Comparison of ENCODE assay signal across 9 cellular contexts in the genomic region with DNA sequence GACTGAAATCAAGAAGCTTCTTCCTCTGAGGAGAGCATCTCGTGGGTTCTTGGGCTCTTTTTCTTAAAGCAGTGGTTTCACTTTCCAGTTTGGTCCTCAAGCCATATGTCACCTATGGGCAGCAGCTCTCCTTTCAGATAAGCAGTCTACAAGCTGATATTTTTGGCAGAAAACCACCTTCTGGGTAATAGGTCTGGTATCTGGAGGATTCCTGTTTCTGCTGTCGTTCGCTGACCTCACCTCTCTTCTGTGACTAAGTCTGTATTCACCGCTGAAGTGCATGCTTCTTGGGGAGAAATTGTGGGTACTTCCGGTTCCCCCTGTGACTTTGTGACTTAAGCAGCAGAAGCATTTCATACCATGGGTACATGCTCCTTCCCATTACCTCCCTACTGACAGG.
DNase-seq lines count a peak whose midpoint lies in the region; ATAC-seq, FAIRE-seq and TF ChIP-seq lines count a peak whose summit lies in the region.
"Had no signal": no experiment of that assay in that cellular context is flagged by ENCODE, and none has a peak within 500 bp of the region (broad histone marks: within the 10 kb centered on the region; RNA-seq: fewer than 3 reads in every experiment).

No MANE protein-coding gene starts in this region.

- H3K27ac Mint-ChIP-seq in CD4-positive, alpha-beta memory T cell, result no peak overlapping the region
- H3K27ac Mint-ChIP-seq: nephron had no signal

- H3K27ac ChIP-seq in CD4-positive, alpha-beta memory T cell (ENCODE audit: low read depth, low read length), result no peak overlapping the region
- H3K27ac ChIP-seq in tibial artery, result peak overlapping the region in 1 of 2 donors; percentile 47

- no peaks in the 10 kb centered on the region for H3K36me3 Mint-ChIP-seq in CD4-positive, alpha-beta memory T cell

- CTCF ChIA-PET in CD4-positive, alpha-beta memory T cell (lab: Charles Lee; ENCODE audit: partially characterized antibody), result no interaction called here

- intact Hi-C loops in CD4-positive, alpha-beta memory T cell (cut with micrococcal nuclease), result no loop called here
- intact Hi-C loops in tibial artery (cut with DNase I; ENCODE audit: low total_unique reads), result no loop called here

- no peaks in the 10 kb centered on the region for H3K27me3 ChIP-seq in CD4-positive, alpha-beta memory T cell (ENCODE audit: insufficient read depth, low read length)
- no peaks in the 10 kb centered on the region for H3K27me3 ChIP-seq in tibial artery

- H3K36me3 ChIP-seq in CD4-positive, alpha-beta memory T cell (ENCODE audit: insufficient read depth, low read length), result no peaks in the 10 kb centered on the region
- H3K36me3 ChIP-seq in tibial artery, result no peaks in the 10 kb centered on the region

- TF ChIP-seq CTCF in GM12864 (IDR thresholded peaks at IDR 0.05; ENCODE audit: low read depth, low read length, missing control alignments) (no peak), epithelial cell of proximal tubule (conservative IDR thresholded peaks at IDR 0.05; ENCODE audit: low read depth, low read length) (no peak), tibial artery (IDR thresholded peaks at IDR 0.05) (no peak)

- H3K9me3 Mint-ChIP-seq in CD4-positive, alpha-beta memory T cell, result peaks cover 0 to 3% (median 0%) of the 10 kb centered on the region in 8 donors

- FAIRE-seq in frontal cortex (lab: Jason Lieb, UNC), result no peak

- peak; percentile 40 for DNase-seq in GM12864 (ENCODE audit: low read depth)
- DNase-seq in LoVo (ENCODE audit: low spot score), result peak; percentile 66
- DNase-seq in epithelial cell of proximal tubule (ENCODE audit: low read depth), result peak; percentile 82
- DNase-seq in frontal cortex (ENCODE audit: low spot score in 2 of 2), result no peak
- no peak for DNase-seq in CD4-positive, alpha-beta memory T cell
- no peak for DNase-seq in cerebellum (ENCODE audit: low spot score)
- no peak for DNase-seq in tibial artery

- peaks cover 0 to 4% (median 3%) of the 10 kb centered on the region in 4 donors for H3K4me1 Mint-ChIP-seq in CD4-positive, alpha-beta memory T cell
- H3K4me1 Mint-ChIP-seq: nephron had no signal

- no peaks in the 10 kb centered on the region for H3K9me3 ChIP-seq in CD4-positive, alpha-beta memory T cell (ENCODE audit: control insufficient read depth in 1 of 2, low read length in 2 of 2)
- peaks cover 0 to 3% (median 0%) of the 10 kb centered on the region in 3 donors for H3K9me3 ChIP-seq in tibial artery

- H3K4me1 ChIP-seq in CD4-positive, alpha-beta memory T cell (ENCODE audit: insufficient read depth, low read length), result no peaks in the 10 kb centered on the region
- H3K4me1 ChIP-seq in tibial artery, result peaks cover 0 to 11% (median 5%) of the 10 kb centered on the region in 4 donors

- H3K4me3 Mint-ChIP-seq in CD4-positive, alpha-beta memory T cell, result peak overlapping the region in 4 of 8 donors; percentile 11 to 54 (median 41)
- H3K4me3 Mint-ChIP-seq: nephron had no signal

- H3K27me3 Mint-ChIP-seq in CD4-positive, alpha-beta memory T cell, result peaks cover 2 to 7% of the 10 kb centered on the region in 2 donors

- POLR2A ChIA-PET in CD4-positive, alpha-beta memory T cell (lab: Charles Lee; ENCODE audit: partially characterized antibody), result no interaction called here

- H3K4me3 ChIP-seq in GM12864 (ENCODE audit: low read depth, low read length) (peak overlapping the region; percentile 33), epithelial cell of proximal tubule (ENCODE audit: low read depth, low read length) (no peak overlapping the region), tibial artery (no peak overlapping the region)
- H3K4me3 ChIP-seq in CD4-positive, alpha-beta memory T cell (ENCODE audit: low read length in 2 of 2), result no peak overlapping the region

- ATAC-seq in GM21717 (IDR thresholded peaks at IDR 0.05; ENCODE audit: unreplicated experiment), result peak; percentile 77

Comparison
In these comparisons a context has a peak if more than half of its experiments do, and no peak if none do; other contexts are left out.
1. DNase-seq: peak in GM12864 (single experiment), LoVo (single experiment) and epithelial cell of proximal tubule (single experiment); none in frontal cortex (0 of 2), CD4-positive, alpha-beta memory T cell (0 of 5), cerebellum (single experiment) and tibial artery (0 of 2).